ENCODE assay signal across 25 cellular contexts in the genomic region with DNA sequence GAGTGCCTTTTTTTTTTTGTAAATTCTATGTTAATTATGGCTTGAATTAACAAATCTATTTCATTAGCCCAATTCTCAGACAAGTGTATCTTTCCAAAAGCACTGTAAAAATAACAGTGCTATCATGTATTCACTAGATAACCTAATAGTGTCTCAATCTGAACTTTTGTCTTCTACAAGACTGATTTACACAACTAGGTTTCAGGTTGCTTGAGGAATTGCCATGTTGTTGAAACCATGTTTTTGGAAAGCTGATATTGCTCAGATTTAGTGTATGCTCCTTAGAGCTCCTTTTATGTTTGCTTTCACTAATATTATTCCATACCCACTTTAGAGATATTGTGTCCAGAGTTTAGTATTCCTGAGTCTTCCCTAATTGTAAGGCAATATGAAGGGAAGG.
"Had no signal": no experiment of that assay in that cellular context is flagged by ENCODE, and none has a peak within 500 bp of the region (broad histone marks: within the 10 kb centered on the region; RNA-seq: fewer than 3 reads in every experiment).

No MANE protein-coding gene starts in this region.

- H3K4me3 ChIP-seq: ascending aorta, coronary artery, dorsolateral prefrontal cortex, hepatocyte, prostate gland, thoracic aorta, upper lobe of left lung had no signal

- H2AFZ ChIP-seq: hepatocyte had no signal

- DNase-seq: activated CD4-positive, alpha-beta memory T cell treated with anti-CD3 and anti-CD28 coated beads, Interleukin-2, amount 10 ng/mL, durations not matched to agents 7 days and 5 days; activated CD4-positive, alpha-beta T cell treated with anti-CD3 and anti-CD28 coated beads, Interleukin-2, amount 10 ng/mL, durations not matched to agents 7 days and 5 days; activated CD4-positive, CD25-positive, alpha-beta regulatory T cell treated with anti-CD3 and anti-CD28 coated beads, Interleukin-2, amount 50 U/mL, for 72 hours; activated CD8-positive, alpha-beta memory T cell treated with anti-CD3 and anti-CD28 coated beads, Interleukin-2, amount 50 U/mL, for 48 hours; activated gamma-delta T cell; activated naive CD4-positive, alpha-beta T cell treated with anti-CD3 and anti-CD28 coated beads, Interleukin-2, amount 10 ng/mL, durations not matched to agents 7 days and 5 days; activated naive CD8-positive, alpha-beta T cell treated with anti-CD3 and anti-CD28 coated beads, Interleukin-2, amount 10 ng/mL, durations not matched to agents 7 days and 5 days; activated T-cell treated with anti-CD3 and anti-CD28 coated beads, Interleukin-2, amount 50 U/mL, for 24 hours; dorsolateral prefrontal cortex; effector memory CD4-positive, alpha-beta T cell; glutamatergic neuron; islet precursor cell; left cardiac atrium; natural killer cell; stimulated activated CD4-positive, alpha-beta T cell treated with anti-CD3 and anti-CD28 coated beads, Interleukin-12 subunit alpha, Interleukin-12 subunit beta, amount 100 ng/mL, for 4 hours; stimulated activated CD4-positive, alpha-beta T cell treated with anti-CD3 and anti-CD28 coated beads, Interleukin-4, amount 100 ng/mL, for 1 hour; stimulated activated naive CD8-positive, alpha-beta T cell treated with anti-CD3 and anti-CD28 coated beads, Interleukin-15, Interleukin-2, amounts not matched to agents 100 U/mL and 50 U/mL, for 24 hours; SW 1271; T-helper 9 cell; upper lobe of left lung had no signal

- ATAC-seq: left cardiac atrium; natural killer cell; stimulated activated naive CD8-positive, alpha-beta T cell treated with anti-CD3 and anti-CD28 coated beads, Interleukin-15, Interleukin-2, amounts not matched to agents 100 U/mL and 50 U/mL, for 24 hours had no signal

- H3K36me3 ChIP-seq: ascending aorta, prostate gland, thoracic aorta, upper lobe of left lung had no signal

- H3K27ac ChIP-seq: ascending aorta, coronary artery, dorsolateral prefrontal cortex, hepatocyte, prostate gland, thoracic aorta, upper lobe of left lung had no signal

- H3K27me3 ChIP-seq: ascending aorta, dorsolateral prefrontal cortex, hepatocyte, upper lobe of left lung had no signal

- H3K4me2 ChIP-seq: hepatocyte had no signal

- H3K79me2 ChIP-seq: hepatocyte had no signal

- H3K9me3 ChIP-seq: ascending aorta, prostate gland, thoracic aorta, upper lobe of left lung had no signal

- H3K4me1 ChIP-seq: ascending aorta, prostate gland, upper lobe of left lung had no signal
